ENCODE assay signal across 8 cellular contexts in the genomic region with DNA sequence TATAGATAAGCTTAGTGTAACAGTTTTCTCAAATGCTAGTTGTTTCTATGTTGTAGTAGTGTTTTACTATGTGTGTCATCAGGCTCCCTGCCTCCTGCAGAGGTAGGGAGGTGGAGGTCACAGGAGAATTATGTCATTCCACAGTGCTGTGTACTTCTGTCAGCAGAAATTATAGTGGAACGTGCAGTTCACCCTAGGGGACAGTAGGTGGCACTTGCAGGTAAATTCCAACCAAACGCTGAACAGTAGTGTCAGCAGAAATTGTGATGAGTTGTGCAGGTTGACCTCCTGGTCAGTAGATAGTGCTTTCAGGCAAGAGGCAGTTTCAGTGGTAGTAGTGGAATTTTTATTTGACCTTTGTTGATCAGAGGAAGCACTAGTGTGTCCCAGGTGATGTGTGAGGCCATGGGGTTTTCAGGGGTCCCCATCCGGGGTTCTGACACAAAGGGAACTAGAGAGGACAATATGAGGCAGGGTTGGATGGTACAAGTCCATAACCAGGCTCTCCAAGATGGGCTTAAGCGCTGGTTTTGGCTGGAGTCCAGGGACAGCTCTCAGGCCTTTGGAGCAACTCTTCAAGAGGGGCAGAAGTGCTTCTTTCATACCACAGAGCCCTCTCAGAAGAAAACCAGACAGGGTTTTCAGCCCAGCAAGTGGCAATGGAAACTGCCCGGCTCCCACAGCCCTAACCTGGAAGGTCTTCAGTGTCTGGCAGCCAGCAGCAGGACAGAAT.
DNase-seq lines count a peak whose midpoint lies in the region; ATAC-seq, FAIRE-seq and TF ChIP-seq lines count a peak whose summit lies in the region.

No MANE protein-coding gene starts in this region.

- CTCF ChIA-PET in activated CD8-positive, alpha-beta memory T cell treated with anti-CD3 and anti-CD28 coated beads, Interleukin-2, amount 10 ng/mL, durations not matched to agents 7 days and 5 days (lab: Charles Lee), result interaction anchor here (1.0 kb wide), 1 partner anchor 1345 kb away, joined by 3 read pairs; no protein-coding TSS in a partner anchor

- H3K4me1 Mint-ChIP-seq in activated CD8-positive, alpha-beta memory T cell treated with anti-CD3 and anti-CD28 coated beads, Interleukin-2, amount 10 ng/mL, durations not matched to agents 7 days and 5 days, result no peaks in the 10 kb centered on the region
- no peaks in the 10 kb centered on the region for H3K4me1 Mint-ChIP-seq in chondrocyte (ENCODE audit: low read depth)

- no peaks in the 10 kb centered on the region for H3K79me2 ChIP-seq in GM23248 (ENCODE audit: insufficient read depth)

- no peak overlapping the region for H3K4me3 Mint-ChIP-seq in activated CD8-positive, alpha-beta memory T cell treated with anti-CD3 and anti-CD28 coated beads, Interleukin-2, amount 10 ng/mL, durations not matched to agents 7 days and 5 days
- H3K4me3 Mint-ChIP-seq in chondrocyte (ENCODE audit: unreplicated experiment), result no peak overlapping the region

- no peaks in the 10 kb centered on the region for H3K36me3 Mint-ChIP-seq in activated CD8-positive, alpha-beta memory T cell treated with anti-CD3 and anti-CD28 coated beads, Interleukin-2, amount 10 ng/mL, durations not matched to agents 7 days and 5 days
- no peaks in the 10 kb centered on the region for H3K36me3 Mint-ChIP-seq in chondrocyte (ENCODE audit: low read depth)

- H3K4me1 ChIP-seq in GM23248 (ENCODE audit: insufficient read depth), result no peaks in the 10 kb centered on the region

- no peaks in the 10 kb centered on the region for H3K36me3 ChIP-seq in GM23248 (ENCODE audit: low read depth)

- in situ Hi-C loops in GM23248 (cut with MboI), result no loop called here

- H3K4me3 ChIP-seq in GM23248, result no peak overlapping the region

- peak; percentile 70 for TF ChIP-seq CTCF in chondrocyte (IDR thresholded peaks at IDR 0.05)

- H3K9me2 ChIP-seq in GM23248 (ENCODE audit: insufficient read depth), result no peaks in the 10 kb centered on the region

- FAIRE-seq in HTR-8/SVneo (lab: Jason Lieb, UNC), result peak; percentile 62

- 13 to 20% methylated on average over 5 of the region's 5 CpGs for WGBS in GM23248 (ENCODE audit: low coverage in 1 of 2, low lambda C conversion rate in 2 of 2, missing lambda C conversion rate in 2 of 2), 2 experiments

- H3K4me2 ChIP-seq in GM23248 (ENCODE audit: unreplicated experiment), result no peak overlapping the region

- no peaks in the 10 kb centered on the region for H3K9me3 ChIP-seq in GM23248 (ENCODE audit: low read depth)

- H3K9me3 Mint-ChIP-seq in activated CD8-positive, alpha-beta memory T cell treated with anti-CD3 and anti-CD28 coated beads, Interleukin-2, amount 10 ng/mL, durations not matched to agents 7 days and 5 days (ENCODE audit: low read depth), result no peaks in the 10 kb centered on the region
- no peaks in the 10 kb centered on the region for H3K9me3 Mint-ChIP-seq in chondrocyte (ENCODE audit: low read depth)

- no peak overlapping the region for H3K9ac ChIP-seq in GM23248

- no peaks in the 10 kb centered on the region for H3K27me3 Mint-ChIP-seq in activated CD8-positive, alpha-beta memory T cell treated with anti-CD3 and anti-CD28 coated beads, Interleukin-2, amount 10 ng/mL, durations not matched to agents 7 days and 5 days
- H3K27me3 Mint-ChIP-seq in chondrocyte (ENCODE audit: low read depth), result peaks cover 3% of the 10 kb centered on the region

- H3K27ac Mint-ChIP-seq in activated CD8-positive, alpha-beta memory T cell treated with anti-CD3 and anti-CD28 coated beads, Interleukin-2, amount 10 ng/mL, durations not matched to agents 7 days and 5 days, result no peak overlapping the region
- H3K27ac Mint-ChIP-seq in chondrocyte (ENCODE audit: unreplicated experiment), result no peak overlapping the region

- H4K20me1 ChIP-seq in GM23248 (ENCODE audit: insufficient read depth), result no peaks in the 10 kb centered on the region

- no peak overlapping the region for H3K27ac ChIP-seq in GM23248

- H3K27me3 ChIP-seq in GM23248 (replicated peaks; ENCODE audit: insufficient read depth), result no peaks in the 10 kb centered on the region

- DNase-seq in activated CD8-positive, alpha-beta memory T cell treated with anti-CD3 and anti-CD28 coated beads, Interleukin-2, amount 10 ng/mL, durations not matched to agents 7 days and 5 days, result no peak
- DNase-seq in activated CD8-positive, alpha-beta memory T cell treated with anti-CD3 and anti-CD28 coated beads for 24 hours, result no peak
- peak; percentile 29 for DNase-seq in GM23248
- peak; percentile 24 for DNase-seq in HTR-8/SVneo (ENCODE audit: insufficient read length, low spot score)
- peak; percentile 87 for DNase-seq in OCI-M1 (lab: John Stamatoyannopoulos, UW)
- DNase-seq in chondrocyte (ENCODE audit: low spot score), result peak; percentile 46
- DNase-seq in lung microvascular endothelial cell (ENCODE audit: low read depth in 2 of 2), result peak; percentile 25 to 84
- DNase-seq in posterior vena cava (ENCODE audit: low spot score), result no peak

- intact Hi-C loops in posterior vena cava (cut with DNase I), result loop anchor here in 1 of 2 donors (5.0 kb wide), 1 partner anchor 1306 kb away; no protein-coding TSS in a partner anchor

- no peaks in the 10 kb centered on the region for H3F3A ChIP-seq in GM23248 (ENCODE audit: insufficient read depth)

- ATAC-seq in activated CD8-positive, alpha-beta memory T cell treated with anti-CD3 and anti-CD28 coated beads, Interleukin-2, amount 10 ng/mL, durations not matched to agents 7 days and 5 days, result peak; percentile 51

- H2AFZ ChIP-seq in GM23248, result no peak overlapping the region

Comparison
In these comparisons a context has a peak if more than half of its experiments do, and no peak if none do; other contexts are left out.
1. DNase-seq: peak in GM23248 (single experiment), HTR-8/SVneo (single experiment), OCI-M1 (single experiment), chondrocyte (single experiment) and lung microvascular endothelial cell (2 of 2); none in activated CD8-positive, alpha-beta memory T cell treated with anti-CD3 and anti-CD28 coated beads, Interleukin-2, amount 10 ng/mL, durations not matched to agents 7 days and 5 days (single experiment), activated CD8-positive, alpha-beta memory T cell treated with anti-CD3 and anti-CD28 coated beads for 24 hours (single experiment) and posterior vena cava (single experiment).